20 cellular contexts compared by ENCODE assay signal in the genomic region with DNA sequence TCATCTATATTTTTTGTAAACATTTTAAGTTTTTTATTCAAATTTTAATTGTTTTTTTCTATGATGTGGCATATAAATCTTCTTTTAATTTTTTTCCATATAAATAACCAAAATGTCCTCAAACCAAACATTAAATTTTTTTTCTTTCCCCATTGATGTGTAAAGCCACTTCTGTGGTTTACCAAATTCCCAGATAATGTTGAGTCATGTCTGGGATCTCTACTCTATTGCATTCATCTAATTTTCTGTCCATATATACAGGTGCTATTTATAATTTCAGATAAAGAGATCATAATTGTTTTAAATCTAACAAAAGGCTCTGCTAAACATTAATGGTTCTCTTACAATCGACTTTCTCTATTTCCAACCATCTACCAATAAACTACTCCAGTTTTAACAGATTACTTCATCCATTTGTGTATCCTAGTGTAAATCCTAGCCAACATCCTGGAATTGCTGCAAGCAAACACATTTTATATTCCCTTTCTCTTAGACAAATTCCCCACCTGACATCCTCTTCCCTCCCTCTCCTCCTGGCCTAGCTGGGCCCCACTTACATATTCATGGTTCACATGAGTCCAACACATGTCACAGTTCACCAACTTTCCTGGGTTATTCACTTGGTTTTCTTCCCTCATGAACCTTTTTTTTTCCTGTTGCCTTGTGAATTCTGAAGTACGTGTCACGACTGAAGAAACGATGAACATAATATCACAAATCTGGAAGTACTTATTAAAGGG.
DNase-seq lines count a peak whose midpoint lies in the region; ATAC-seq, FAIRE-seq and TF ChIP-seq lines count a peak whose summit lies in the region.
"Had no signal": no experiment of that assay in that cellular context is flagged by ENCODE, and none has a peak within 500 bp of the region (broad histone marks: within the 10 kb centered on the region; RNA-seq: fewer than 3 reads in every experiment).

No MANE protein-coding gene starts in this region.

- H3K27ac Mint-ChIP-seq in GM23338 = peak overlapping the region; percentile 80
- H3K27ac Mint-ChIP-seq in neural crest cell (ENCODE audit: unreplicated experiment) = peak overlapping the region; percentile 81
- H3K27ac Mint-ChIP-seq in Caco-2 (ENCODE audit: unreplicated experiment) = no peak overlapping the region
- H3K27ac Mint-ChIP-seq: activated B cell treated with CpG ODN at 0.5 μM for 24 hours; activated CD8-positive, alpha-beta memory T cell treated with anti-CD3 and anti-CD28 coated beads, Interleukin-2, amount 10 ng/mL, durations not matched to agents 7 days and 5 days; memory B cell; stimulated activated naive B cell treated with anti-CD40 and anti-IgM and Interleukin-4, amounts not matched to agents 10 μg/mL and 1 μg/mL and 100 μg/mL, for 72 hours had no signal

- intact Hi-C loops in Caco-2 (cut with micrococcal nuclease; ENCODE audit: unreplicated experiment) = no loop called here

- no peak; the same call in 2 of the 3 replicates for ATAC-seq in GM23338
- no peak for ATAC-seq in HG02798 (IDR thresholded peaks at IDR 0.05; ENCODE audit: poor library complexity, unreplicated experiment)
- ATAC-seq: activated CD8-positive, alpha-beta memory T cell treated with anti-CD3 and anti-CD28 coated beads, Interleukin-2, amount 10 ng/mL, durations not matched to agents 7 days and 5 days; K562; stimulated activated naive B cell treated with anti-CD40 and anti-IgM and Interleukin-4, amounts not matched to agents 10 μg/mL and 1 μg/mL and 100 μg/mL, for 72 hours had no signal

- H3F3A ChIP-seq in GM23338 (replicated peaks; ENCODE audit: low read depth) = no peaks in the 10 kb centered on the region

- H2AFZ ChIP-seq in GM23338 = no peak overlapping the region

- POLR2A ChIA-PET in Caco-2 (lab: Charles Lee) = no interaction called here

- H3K27ac ChIP-seq in GM23338 (ENCODE audit: low read depth) (no peak overlapping the region), WERI-Rb-1 (no peak overlapping the region)
- H3K27ac ChIP-seq: C4-2B, epithelial cell of prostate, upper lobe of left lung had no signal

- CTCF ChIA-PET in Caco-2 (lab: Charles Lee) = no interaction called here

- no peaks in the 10 kb centered on the region for H3K79me2 ChIP-seq in GM23338 (replicated peaks; ENCODE audit: insufficient read depth)

- 0 out of 2 replicates have a peak, but pooled peaks cover 3% of the 10 kb centered on the region for H3K9me2 ChIP-seq in GM23338 (ENCODE audit: insufficient read depth)
- H3K9me2 ChIP-seq: SK-N-SH had no signal

- no peak overlapping the region for H3K4me2 ChIP-seq in GM23338
- H3K4me2 ChIP-seq: SK-N-SH had no signal

- no TSS peak for BruUV-seq in Caco-2 (replicated peaks; lab: Mats Ljungman, UMichigan)

- peak; percentile 12 for FAIRE-seq in endometrium (lab: Jason Lieb, UNC)
- FAIRE-seq: K562 had no signal

- H3K36me3 ChIP-seq in GM23338 (ENCODE audit: insufficient read depth) (no peaks in the 10 kb centered on the region), Caco-2 (ENCODE audit: control insufficient read depth, insufficient read depth, low read length) (no peaks in the 10 kb centered on the region), WERI-Rb-1 (no peaks in the 10 kb centered on the region)
- H3K36me3 ChIP-seq: upper lobe of left lung had no signal

- H3K4me1 ChIP-seq in GM23338 (ENCODE audit: insufficient read depth) (peaks cover 15% of the 10 kb centered on the region; the same call in 1 of the 2 replicates), Caco-2 (no peaks in the 10 kb centered on the region)
- H3K4me1 ChIP-seq: upper lobe of left lung had no signal

- H3K27me3 ChIP-seq in GM23338 (ENCODE audit: insufficient read depth) (no peaks in the 10 kb centered on the region), Caco-2 (replicated peaks; ENCODE audit: control insufficient read depth, insufficient read depth, low read length) (no peaks in the 10 kb centered on the region), WERI-Rb-1 (ENCODE audit: insufficient read depth, low read depth, severe bottlenecking) (no peaks in the 10 kb centered on the region)
- H3K27me3 ChIP-seq: upper lobe of left lung had no signal

- no peaks in the 10 kb centered on the region for H3K36me3 Mint-ChIP-seq in GM23338 (ENCODE audit: low read depth)
- H3K36me3 Mint-ChIP-seq in neural crest cell (ENCODE audit: low read depth) = peaks cover 3% of the 10 kb centered on the region
- H3K36me3 Mint-ChIP-seq in Caco-2 (ENCODE audit: insufficient read depth, unreplicated experiment) = no peaks in the 10 kb centered on the region
- H3K36me3 Mint-ChIP-seq: activated CD8-positive, alpha-beta memory T cell treated with anti-CD3 and anti-CD28 coated beads, Interleukin-2, amount 10 ng/mL, durations not matched to agents 7 days and 5 days; memory B cell; stimulated activated naive B cell treated with anti-CD40 and anti-IgM and Interleukin-4, amounts not matched to agents 10 μg/mL and 1 μg/mL and 100 μg/mL, for 72 hours had no signal

- H3K9me3 Mint-ChIP-seq in GM23338 (no peaks in the 10 kb centered on the region; the same call in 2 of the 3 replicates), neural crest cell (peaks cover 5% of the 10 kb centered on the region), Caco-2 (ENCODE audit: unreplicated experiment) (no peaks in the 10 kb centered on the region)
- H3K9me3 Mint-ChIP-seq: activated B cell treated with CpG ODN at 0.5 μM for 24 hours, memory B cell had no signal

- no peak for TF ChIP-seq CTCF in GM23338 (conservative IDR thresholded peaks at IDR 0.05; ENCODE audit: low read depth in 2 of 2)
- TF ChIP-seq CTCF in neural crest cell (conservative IDR thresholded peaks at IDR 0.05) = no peak
- no peak for TF ChIP-seq CTCF in Caco-2 (IDR thresholded peaks at IDR 0.05; ENCODE audit: insufficient read depth in 1 of 2, low read depth in 1 of 2, low read length in 1 of 2, severe bottlenecking in 1 of 2, unreplicated experiment in 1 of 2)
- TF ChIP-seq CTCF in WERI-Rb-1 (IDR thresholded peaks at IDR 0.05; ENCODE audit: low read depth, low read length) = no peak

- DNase-seq in GM23338 (ENCODE audit: low spot score) (peak; percentile 25), NCI-H345 treated with DMSO at 0.1 percent for 48 hours (lab: John Stamatoyannopoulos, UW; ENCODE audit: unreplicated experiment) (peak; percentile 11), neural crest cell (ENCODE audit: low read depth, low spot score) (no peak), Caco-2 (no peak), WERI-Rb-1 (no peak)
- DNase-seq: activated B cell treated with CpG ODN at 0.5 μM for 24 hours; activated CD8-positive, alpha-beta memory T cell treated with anti-CD3 and anti-CD28 coated beads, Interleukin-2, amount 10 ng/mL, durations not matched to agents 7 days and 5 days; activated naive CD4-positive, alpha-beta T cell treated with Interleukin-2 at 50 U/mL for 16 hours; central memory CD4-positive, alpha-beta T cell; NCI-H1694 treated with DMSO at 0.1 percent for 48 hours; occipital lobe; SK-N-SH; stimulated activated naive B cell treated with anti-CD40 and anti-IgM and Interleukin-4, amounts not matched to agents 10 μg/mL and 1 μg/mL and 100 μg/mL, for 72 hours; upper lobe of left lung had no signal

- no peaks in the 10 kb centered on the region for H4K20me1 ChIP-seq in GM23338 (replicated peaks; ENCODE audit: insufficient read depth)

- H3K27me3 Mint-ChIP-seq in GM23338 (ENCODE audit: insufficient read depth, low read depth, poor library complexity) (peaks cover 2% of the 10 kb centered on the region), neural crest cell (ENCODE audit: low read depth) (no peaks in the 10 kb centered on the region), Caco-2 (ENCODE audit: insufficient read depth, unreplicated experiment) (peaks cover 6% of the 10 kb centered on the region)
- H3K27me3 Mint-ChIP-seq: activated B cell treated with CpG ODN at 0.5 μM for 24 hours; activated CD8-positive, alpha-beta memory T cell treated with anti-CD3 and anti-CD28 coated beads, Interleukin-2, amount 10 ng/mL, durations not matched to agents 7 days and 5 days; memory B cell; stimulated activated naive B cell treated with anti-CD40 and anti-IgM and Interleukin-4, amounts not matched to agents 10 μg/mL and 1 μg/mL and 100 μg/mL, for 72 hours had no signal

- H3K9me3 ChIP-seq in Caco-2 = no peaks in the 10 kb centered on the region
- H3K9me3 ChIP-seq in WERI-Rb-1 (ENCODE audit: severe bottlenecking) = no peaks in the 10 kb centered on the region
- H3K9me3 ChIP-seq: SK-N-SH, upper lobe of left lung had no signal

- H3K4me1 Mint-ChIP-seq in GM23338 (peaks cover 22% of the 10 kb centered on the region), neural crest cell (peaks cover 27% of the 10 kb centered on the region), Caco-2 (ENCODE audit: low read depth, unreplicated experiment) (peaks cover 8% of the 10 kb centered on the region)
- H3K4me1 Mint-ChIP-seq: activated B cell treated with CpG ODN at 0.5 μM for 24 hours; activated CD8-positive, alpha-beta memory T cell treated with anti-CD3 and anti-CD28 coated beads, Interleukin-2, amount 10 ng/mL, durations not matched to agents 7 days and 5 days; memory B cell; stimulated activated naive B cell treated with anti-CD40 and anti-IgM and Interleukin-4, amounts not matched to agents 10 μg/mL and 1 μg/mL and 100 μg/mL, for 72 hours had no signal

- H3K4me3 Mint-ChIP-seq in GM23338 (no peak overlapping the region), neural crest cell (no peak overlapping the region), Caco-2 (ENCODE audit: unreplicated experiment) (no peak overlapping the region)
- H3K4me3 Mint-ChIP-seq: activated B cell treated with CpG ODN at 0.5 μM for 24 hours; activated CD8-positive, alpha-beta memory T cell treated with anti-CD3 and anti-CD28 coated beads, Interleukin-2, amount 10 ng/mL, durations not matched to agents 7 days and 5 days; memory B cell; stimulated activated naive B cell treated with anti-CD40 and anti-IgM and Interleukin-4, amounts not matched to agents 10 μg/mL and 1 μg/mL and 100 μg/mL, for 72 hours had no signal

- H3K4me3 ChIP-seq in GM23338 (no peak overlapping the region), Caco-2 (ENCODE audit: low read depth, low read length) (no peak overlapping the region), WERI-Rb-1 (ENCODE audit: low read depth, low read length) (no peak overlapping the region)
- H3K4me3 ChIP-seq: K562, upper lobe of left lung had no signal

TF ChIP-seq in GM23338, 12 proteins besides CTCF, POLR2A, EP300 and RAD21 (continues in another document):
- TF ChIP-seq, protein P1, sequence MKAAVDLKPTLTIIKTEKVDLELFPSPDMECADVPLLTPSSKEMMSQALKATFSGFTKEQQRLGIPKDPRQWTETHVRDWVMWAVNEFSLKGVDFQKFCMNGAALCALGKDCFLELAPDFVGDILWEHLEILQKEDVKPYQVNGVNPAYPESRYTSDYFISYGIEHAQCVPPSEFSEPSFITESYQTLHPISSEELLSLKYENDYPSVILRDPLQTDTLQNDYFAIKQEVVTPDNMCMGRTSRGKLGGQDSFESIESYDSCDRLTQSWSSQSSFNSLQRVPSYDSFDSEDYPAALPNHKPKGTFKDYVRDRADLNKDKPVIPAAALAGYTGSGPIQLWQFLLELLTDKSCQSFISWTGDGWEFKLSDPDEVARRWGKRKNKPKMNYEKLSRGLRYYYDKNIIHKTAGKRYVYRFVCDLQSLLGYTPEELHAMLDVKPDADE (IDR thresholded peaks at IDR 0.05) = no peak
- TF ChIP-seq CREB1 (CRISPR knock-in tag; IDR thresholded peaks at IDR 0.05; ENCODE audit: low read depth) = no peak
- TF ChIP-seq EZH2 (IDR thresholded peaks at IDR 0.05; ENCODE audit: low read depth, unreplicated experiment) = no peak
- no peak for TF ChIP-seq JUNB (IDR thresholded peaks at IDR 0.05; ENCODE audit: unreplicated experiment)

Comparison
In these comparisons a context has a peak if more than half of its experiments do, and no peak if none do; other contexts are left out.
1. DNase-seq: peak in GM23338 (single experiment) and NCI-H345 treated with DMSO at 0.1 percent for 48 hours (single experiment); none in neural crest cell (single experiment), Caco-2 (0 of 2) and WERI-Rb-1 (single experiment).